ENCODE assay signal across 12 cellular contexts in genomic region chr7:142231716-142232115, GRCh38.
DNase-seq lines count a peak whose midpoint lies in the region; ATAC-seq and TF ChIP-seq lines count a peak whose summit lies in the region.
"Had no signal": no experiment of that assay in that cellular context is flagged by ENCODE, and none has a peak within 500 bp of the region (broad histone marks: within the 10 kb centered on the region; RNA-seq: fewer than 3 reads in every experiment).

No MANE protein-coding gene starts in this region.

- in situ Hi-C loops in astrocyte of the cerebellum (cut with HindIII; ENCODE audit: low sequenced_read_pairs), result no loop called here

- no peak for ATAC-seq in GM19467 (IDR thresholded peaks at IDR 0.05; ENCODE audit: unreplicated experiment)

- DNase-seq in SHP77 (lab: John Stamatoyannopoulos, UW) (peak; percentile 7 to 28), SHP77 treated with DMSO at 0.1 percent for 48 hours (lab: John Stamatoyannopoulos, UW) (no peak), LoVo (ENCODE audit: low spot score) (peak; percentile 9), astrocyte of the cerebellum (ENCODE audit: low read depth) (no peak), retinal pigment epithelial cell (ENCODE audit: low read depth) (no peak)
- no peak for DNase-seq in central memory CD4-positive, alpha-beta T cell
- DNase-seq in activated CD4-positive, CD25-positive, alpha-beta regulatory T cell (lab: John Stamatoyannopoulos, UW), result no peak
- DNase-seq: activated gamma-delta T cell treated with Interleukin-2 at 50 U/mL for 16 hours, dorsolateral prefrontal cortex, T-helper 9 cell had no signal

- no peak overlapping the region for H3K4me3 ChIP-seq in astrocyte of the cerebellum (ENCODE audit: low read depth, low read length)
- no peak overlapping the region for H3K4me3 ChIP-seq in retinal pigment epithelial cell (ENCODE audit: low read length)
- H3K4me3 ChIP-seq: dorsolateral prefrontal cortex, vagina had no signal

- TF ChIP-seq CTCF in astrocyte of the cerebellum (IDR thresholded peaks at IDR 0.05; ENCODE audit: low read depth, low read length, missing control alignments) (peak; percentile 7), retinal pigment epithelial cell (conservative IDR thresholded peaks at IDR 0.05; ENCODE audit: low read depth, low read length) (peak; percentile 48)

Comparison
In these comparisons a context has a peak if more than half of its experiments do, and no peak if none do; other contexts are left out.
1. DNase-seq: peak in SHP77 (2 of 2) and LoVo (single experiment); none in SHP77 treated with DMSO at 0.1 percent for 48 hours (single experiment), astrocyte of the cerebellum (single experiment), retinal pigment epithelial cell (single experiment), central memory CD4-positive, alpha-beta T cell (single experiment) and activated CD4-positive, CD25-positive, alpha-beta regulatory T cell (0 of 4).